Comparison of ENCODE assay signal across 1 cellular context in genomic region chr1:89542345-89542744, GRCh38.
TF ChIP-seq lines count a peak whose summit lies in the region.

No MANE protein-coding gene starts in this region.

TF ChIP-seq in GM12878, 131 proteins besides CTCF, POLR2A, EP300 and RAD21:
- TF ChIP-seq ZNF24 (IDR thresholded peaks at IDR 0.05) (peak; percentile 80), BCL11A (IDR thresholded peaks at IDR 0.05; ENCODE audit: low read depth, low read length) (no peak)
